7 cellular contexts compared by ENCODE assay signal in genomic region chr19:45499196-45500180, GRCh38. TPM values are rescaled to one million over a fixed set of nuclear protein-coding genes. Genes with fewer than 3 reads are reported as not detected.
DNase-seq lines count a peak whose midpoint lies in the region; ATAC-seq and TF ChIP-seq lines count a peak whose summit lies in the region.
"Had no signal": no experiment of that assay in that cellular context is flagged by ENCODE, and none has a peak within 500 bp of the region (broad histone marks: within the 10 kb centered on the region; RNA-seq: fewer than 3 reads in every experiment).

No MANE protein-coding gene starts in this region.

- peak overlapping the region; percentile 44 for H3K4me3 ChIP-seq in coronary artery
- peak overlapping the region; percentile 21 for H3K4me3 ChIP-seq in skeletal muscle satellite cell (ENCODE audit: low read length)
- H3K4me3 ChIP-seq: ovary had no signal

- no peak for TF ChIP-seq CTCF in coronary artery (IDR thresholded peaks at IDR 0.05)

- no peaks in the 10 kb centered on the region for H3K36me3 ChIP-seq in skeletal muscle satellite cell (ENCODE audit: insufficient read depth, low read length)
- H3K36me3 ChIP-seq: ovary had no signal

- no peaks in the 10 kb centered on the region for H3K9me3 ChIP-seq in skeletal muscle satellite cell (replicated peaks; ENCODE audit: low read length)
- H3K9me3 ChIP-seq: ovary had no signal

- H3K9ac ChIP-seq in skeletal muscle satellite cell (ENCODE audit: low read depth, low read length): no peak overlapping the region

- peak overlapping the region; percentile 55 for H3K4me2 ChIP-seq in skeletal muscle satellite cell (ENCODE audit: low read length)

- peak; percentile 56 for DNase-seq in EL
- DNase-seq in OCI-M1 (lab: John Stamatoyannopoulos, UW): peak; percentile 51
- no peak for DNase-seq in coronary artery (ENCODE audit: low spot score)
- DNase-seq in hepatic stellate cell (ENCODE audit: low spot score): no peak

- no peak for ATAC-seq in HG02678 (IDR thresholded peaks at IDR 0.05; ENCODE audit: unreplicated experiment)

- H3K27me3 ChIP-seq in skeletal muscle satellite cell (ENCODE audit: control insufficient read depth, insufficient read depth, low read length): peaks cover 19% of the 10 kb centered on the region

- H3K4me1 ChIP-seq in skeletal muscle satellite cell (ENCODE audit: control insufficient read depth, insufficient read depth, low read length): peaks cover 17% of the 10 kb centered on the region

- no peak overlapping the region for H3K27ac ChIP-seq in coronary artery
- H3K27ac ChIP-seq: ovary had no signal

RNA-seq across cellular contexts. Expression of gene PPM1N, which starts 1.2 kb away (rescaled TPM):
- total RNA-seq in skeletal muscle satellite cell (2012; rRNA removed): 1.3 and 1.8 TPM in 2 replicates

RNA-seq across cellular contexts. Expression of gene RTN2, which starts 2.6 kb away (rescaled TPM):
- total RNA-seq in skeletal muscle satellite cell (2012; rRNA removed): 5.1 and 5.7 TPM in 2 replicates

RNA-seq across cellular contexts. Expression of gene VASP, which starts 7.8 kb away (rescaled TPM):
- total RNA-seq in skeletal muscle satellite cell (2012; rRNA removed): 81.9 and 97.9 TPM in 2 replicates

RNA-seq across cellular contexts. Expression of gene FOSB, which starts 31.7 kb away (rescaled TPM):
- 0.66 and 1.0 TPM in 2 replicates for total RNA-seq in skeletal muscle satellite cell (2012; rRNA removed)

Comparison
In these comparisons a context has a peak if more than half of its experiments do, and no peak if none do; other contexts are left out.
1. DNase-seq: peak in EL (single experiment) and OCI-M1 (single experiment); none in coronary artery (single experiment) and hepatic stellate cell (single experiment).